ENCODE assay signal across 15 cellular contexts in genomic region chr1:37465596-37466517, GRCh38. TPM values are rescaled to one million over a fixed set of nuclear protein-coding genes. Genes with fewer than 3 reads are reported as not detected.
DNase-seq lines count a peak whose midpoint lies in the region; ATAC-seq and TF ChIP-seq lines count a peak whose summit lies in the region.
"Had no signal": no experiment of that assay in that cellular context is flagged by ENCODE, and none has a peak within 500 bp of the region (broad histone marks: within the 10 kb centered on the region; RNA-seq: fewer than 3 reads in every experiment).

No MANE protein-coding gene starts in this region.

- H3K9me3 ChIP-seq in prostate gland (no peaks in the 10 kb centered on the region), uterus (no peaks in the 10 kb centered on the region)
- H3K9me3 ChIP-seq: Caco-2 had no signal

- no peak for ATAC-seq in HG03175 (IDR thresholded peaks at IDR 0.05; ENCODE audit: unreplicated experiment)
- ATAC-seq: stimulated activated memory B cell treated with anti-CD40 and anti-IgM and Interleukin-4, amounts not matched to agents 10 μg/mL and 1 μg/mL and 100 μg/mL, for 72 hours; T-cell had no signal

- no peak for TF ChIP-seq CTCF in AG10803 (conservative IDR thresholded peaks at IDR 0.05; ENCODE audit: low read length)
- TF ChIP-seq CTCF in VCaP (conservative IDR thresholded peaks at IDR 0.05) = no peak
- no peak for TF ChIP-seq CTCF in fibroblast of mammary gland (conservative IDR thresholded peaks at IDR 0.05; ENCODE audit: control insufficient read depth, insufficient read depth, low read depth, low read length)
- no peak for TF ChIP-seq CTCF in prostate gland (IDR thresholded peaks at IDR 0.05)
- TF ChIP-seq CTCF in uterus (IDR thresholded peaks at IDR 0.05) = no peak

- intact Hi-C loops in prostate gland (cut with DNase I) (no loop called here), uterus (cut with DNase I; ENCODE audit: low total_unique reads) (no loop called here)

- H3K27me3 ChIP-seq in prostate gland (replicated peaks; ENCODE audit: insufficient read depth) (no peaks in the 10 kb centered on the region), uterus (no peaks in the 10 kb centered on the region)

- WGBS in prostate gland = 91% methylated on average over 6 of the region's 6 CpGs

- TF ChIP-seq POLR2A in prostate gland (IDR thresholded peaks at IDR 0.05) = no peak
- no peak for TF ChIP-seq POLR2A in uterus (IDR thresholded peaks at IDR 0.05)

- no peak overlapping the region for H3K4me3 ChIP-seq in AG10803 (ENCODE audit: low read length)
- no peak overlapping the region for H3K4me3 ChIP-seq in fibroblast of mammary gland (ENCODE audit: control insufficient read depth, low read depth, low read length)
- no peak overlapping the region for H3K4me3 ChIP-seq in prostate gland
- H3K4me3 ChIP-seq in uterus = no peak overlapping the region
- H3K4me3 ChIP-seq: smooth muscle cell had no signal

- H3K27ac ChIP-seq in VCaP (peak overlapping the region; percentile 86), prostate gland (peak overlapping the region; percentile 54 to 80), uterus (no peak overlapping the region)

- H3K36me3 ChIP-seq in prostate gland (no peaks in the 10 kb centered on the region), uterus (no peaks in the 10 kb centered on the region)

- peak; percentile 59 for DNase-seq in AG10803 (ENCODE audit: low read depth)
- DNase-seq in fibroblast of mammary gland (ENCODE audit: low read depth) = peak; percentile 71
- DNase-seq in prostate gland (ENCODE audit: low spot score) = no peak
- no peak for DNase-seq in NCI-H510A (lab: John Stamatoyannopoulos, UW)
- DNase-seq in uterus = no peak
- no peak for DNase-seq in ureter (ENCODE audit: low spot score)
- DNase-seq: activated naive CD4-positive, alpha-beta T cell; Caco-2; effector CD8-positive, alpha-beta T cell; NCI-H1092; T-cell had no signal

- H3K4me1 ChIP-seq in prostate gland (replicated peaks) (peaks cover 15% of the 10 kb centered on the region), uterus (no peaks in the 10 kb centered on the region)
- H3K4me1 ChIP-seq: Caco-2 had no signal

RNA-seq across cellular contexts. Expression of gene ZC3H12A, which starts 8.5 kb away (rescaled TPM):
- total RNA-seq in prostate gland (10 to 100 TPM; 74.4 to 97.1 TPM), uterus (10 to 100 TPM in 1 of 4 donors, 1 to 10 TPM in 3; 2.5 to 11.5 (median 8.5) TPM), ureter (56.6 TPM)

RNA-seq across cellular contexts. Expression of gene MEAF6, which starts 48.7 kb away (rescaled TPM):
- total RNA-seq in prostate gland = 100 to 1,000 TPM; 175 to 252 TPM
- 100 to 1,000 TPM in 1 of 4 donors, 10 to 100 TPM in 3; 39.1 to 186 (median 69.1) TPM for total RNA-seq in uterus
- total RNA-seq in ureter = 60.7 TPM

Comparison
In these comparisons a context has a peak if more than half of its experiments do, and no peak if none do; other contexts are left out.
1. DNase-seq: peak in AG10803 (single experiment) and fibroblast of mammary gland (single experiment); none in prostate gland (single experiment), NCI-H510A (single experiment), uterus (0 of 2) and ureter (single experiment).
2. H3K27ac ChIP-seq: peak in VCaP (single experiment) and prostate gland (2 of 2); none in uterus (0 of 2).